In genomic region chr2:177314722-177315264, GRCh38 we compare ENCODE assay signal across 18 cellular contexts. TPM values are rescaled to one million over a fixed set of nuclear protein-coding genes. Genes with fewer than 3 reads are reported as not detected.
DNase-seq lines count a peak whose midpoint lies in the region; ATAC-seq, FAIRE-seq and TF ChIP-seq lines count a peak whose summit lies in the region.
"Had no signal": no experiment of that assay in that cellular context is flagged by ENCODE, and none has a peak within 500 bp of the region (broad histone marks: within the 10 kb centered on the region; RNA-seq: fewer than 3 reads in every experiment).

No MANE protein-coding gene starts in this region.

- FAIRE-seq in H1 (lab: Jason Lieb, UNC): no peak
- FAIRE-seq: D721Med had no signal

- H3K9me3 Mint-ChIP-seq in natural killer cell: no peaks in the 10 kb centered on the region
- H3K9me3 Mint-ChIP-seq: neural progenitor cell had no signal

- H3K27me3 ChIP-seq in GM23248 (replicated peaks; ENCODE audit: insufficient read depth) (no peaks in the 10 kb centered on the region), H1 (replicated peaks in 1 of 4; ENCODE audit: control insufficient read depth in 3 of 4, extremely low read depth in 1 of 4, insufficient read depth in 3 of 4, low read length in 3 of 4) (no peaks in the 10 kb centered on the region), hepatocyte (no peaks in the 10 kb centered on the region)
- H3K27me3 ChIP-seq: neural progenitor cell, Peyer's patch had no signal

- no peak overlapping the region for H3K4me3 Mint-ChIP-seq in natural killer cell
- H3K4me3 Mint-ChIP-seq: activated CD8-positive, alpha-beta T cell treated with anti-CD3 and anti-CD28 coated beads for 36 hours; neural progenitor cell had no signal

- TF ChIP-seq CTCF in H1 (IDR thresholded peaks at IDR 0.05; ENCODE audit: control extremely low read depth in 1 of 3, insufficient read depth in 1 of 3, low read depth in 1 of 3, low read length in 3 of 3) (no peak), natural killer cell (IDR thresholded peaks at IDR 0.05) (no peak), hepatocyte (IDR thresholded peaks at IDR 0.05; ENCODE audit: poor library complexity) (no peak)

- H3K36me3 ChIP-seq in GM23248 (ENCODE audit: low read depth) (no peaks in the 10 kb centered on the region), H1 (ENCODE audit: control insufficient read depth in 2 of 4, insufficient read depth in 4 of 4, low read length in 3 of 4) (no peaks in the 10 kb centered on the region), hepatocyte (replicated peaks; ENCODE audit: insufficient read depth, low read depth) (no peaks in the 10 kb centered on the region)
- H3K36me3 ChIP-seq: neural progenitor cell, Peyer's patch had no signal

- H2BK15ac ChIP-seq in H1 (ENCODE audit: low read length): no peak overlapping the region

- WGBS in GM23248 (ENCODE audit: low coverage in 1 of 2, low lambda C conversion rate in 2 of 2, missing lambda C conversion rate in 2 of 2), 2 experiments: 94 to 100% methylated on average over 1 of the region's 1 CpG
- 68% methylated on average over 1 of the region's 1 CpG; no CpG with 5 or more reads in 1 of the 2 experiments for WGBS in H1 (ENCODE audit: extremely low coverage in 1 of 2, insufficient coverage in 1 of 2, insufficient read length in 1 of 2, insufficient replicate concordance in 2 of 2, low coverage in 1 of 2, low lambda C conversion rate in 2 of 2, missing lambda C conversion rate in 1 of 2), 2 experiments
- 100% methylated on average over 1 of the region's 1 CpG for whole genome bisulfite sequencing in hepatocyte (ENCODE audit: low lambda C conversion rate, missing lambda C conversion rate)

- no peaks in the 10 kb centered on the region for H3K79me1 ChIP-seq in H1 (ENCODE audit: low read depth, low read length)

- peak overlapping the region; percentile 47; the same call in 1 of the 2 replicates for H3K27ac ChIP-seq in GM23248
- H3K27ac ChIP-seq in H1 (ENCODE audit: low read depth, low read length): no peak overlapping the region
- H3K27ac ChIP-seq in hepatocyte: no peak overlapping the region
- H3K27ac ChIP-seq: HL-60, neural progenitor cell had no signal

- no peak for TF ChIP-seq POLR2A in H1 (IDR thresholded peaks at IDR 0.05; ENCODE audit: control extremely low read depth in 1 of 2, low read depth in 2 of 2, low read length in 2 of 2)

- H3K79me2 ChIP-seq in GM23248 (ENCODE audit: insufficient read depth) (no peaks in the 10 kb centered on the region), H1 (ENCODE audit: control insufficient read depth in 1 of 2, insufficient read depth in 2 of 2, low read length in 2 of 2) (no peaks in the 10 kb centered on the region), hepatocyte (no peaks in the 10 kb centered on the region)

- intact Hi-C loops in sciatic nerve (cut with DNase I): no loop called here
- intact Hi-C loops in natural killer cell (cut with micrococcal nuclease): no loop called here

- no peak overlapping the region for H2BK20ac ChIP-seq in H1 (ENCODE audit: low read length)

- in situ Hi-C loops in GM23248 (cut with MboI): no loop called here

- ATAC-seq in sciatic nerve: peak; percentile 30
- ATAC-seq in GM19324 (IDR thresholded peaks at IDR 0.05; ENCODE audit: low FRiP score, unreplicated experiment): no peak
- ATAC-seq in natural killer cell: no peak
- ATAC-seq: activated CD8-positive, alpha-beta T cell treated with anti-CD3 and anti-CD28 coated beads for 36 hours had no signal

- CTCF ChIA-PET in H1 (lab: Charles Lee; ENCODE audit: partially characterized antibody): interaction anchor here (0.8 to 2.8 kb wide), 10 partner anchors 9 to 482 kb away, joined by 3 to 17 read pairs (median 4); partner anchors contain the start of gene NFE2L2

- H3K4me1 ChIP-seq in GM23248 (ENCODE audit: insufficient read depth): peaks cover 17% of the 10 kb centered on the region
- peaks cover 0 to 5% (median 2%) of the 10 kb centered on the region in 4 experiments; a peak in 3 of 7 replicates for H3K4me1 ChIP-seq in H1 (replicated peaks in 1 of 4; ENCODE audit: control insufficient read depth in 3 of 4, insufficient read depth in 4 of 4, low read length in 3 of 4)
- H3K4me1 ChIP-seq in hepatocyte (ENCODE audit: insufficient read depth): no peaks in the 10 kb centered on the region

- no peak overlapping the region for H2AK5ac ChIP-seq in H1 (ENCODE audit: low read depth, low read length)

- H3K9me3 ChIP-seq in GM23248 (ENCODE audit: low read depth) (no peaks in the 10 kb centered on the region), H1 (ENCODE audit: insufficient read depth in 2 of 2, low read depth in 1 of 2, low read length in 1 of 2) (no peaks in the 10 kb centered on the region), hepatocyte (ENCODE audit: low read depth) (no peaks in the 10 kb centered on the region)
- H3K9me3 ChIP-seq: Peyer's patch had no signal

- no peak overlapping the region for H2BK5ac ChIP-seq in H1 (ENCODE audit: low read depth, low read length)

- no peak overlapping the region for H3K56ac ChIP-seq in H1 (replicated peaks; ENCODE audit: insufficient read length, low read depth, low read length)

- no peaks in the 10 kb centered on the region for H3K36me3 Mint-ChIP-seq in natural killer cell
- H3K36me3 Mint-ChIP-seq: neural progenitor cell had no signal

- no peak for TF ChIP-seq RAD21 in H1 (IDR thresholded peaks at IDR 0.05 in 1 of 2, conservative IDR thresholded peaks at IDR 0.05 in 1 of 2; ENCODE audit: low read depth in 2 of 2, low read length in 2 of 2)

- H3K18ac ChIP-seq in H1 (ENCODE audit: extremely low read depth, low read length): no peak overlapping the region

- H3K23me2 ChIP-seq in H1 (ENCODE audit: low read depth, low read length): no peaks in the 10 kb centered on the region

- H3K27ac Mint-ChIP-seq in natural killer cell: no peak overlapping the region
- H3K27ac Mint-ChIP-seq: activated CD8-positive, alpha-beta T cell treated with anti-CD3 and anti-CD28 coated beads for 36 hours; neural progenitor cell had no signal

- TF ChIP-seq EP300 in H1 (IDR thresholded peaks at IDR 0.05; ENCODE audit: borderline replicate concordance in 1 of 2, low read depth in 2 of 2, low read length in 2 of 2): no peak

- no peak for DNase-seq in GM23248
- peak; percentile 70 for DNase-seq in NCI-H146 treated with DMSO at 0.1 percent for 48 hours (lab: John Stamatoyannopoulos, UW; ENCODE audit: unreplicated experiment)
- DNase-seq in H1 (ENCODE audit: low read depth in 1 of 2, low spot score in 2 of 2): no peak
- DNase-seq in sciatic nerve (ENCODE audit: low spot score): no peak
- no peak for DNase-seq in natural killer cell
- DNase-seq in hepatocyte (ENCODE audit: low spot score): no peak
- no peak for DNase-seq in anterior cingulate cortex (lab: John Stamatoyannopoulos, UW)
- DNase-seq: activated CD8-positive, alpha-beta T cell treated with anti-CD3 and anti-CD28 coated beads for 36 hours; AML-193; GF-D8; NCI-H82; Peyer's patch; stimulated activated CD4-positive, alpha-beta T cell treated with anti-CD3 and anti-CD28 coated beads, Interleukin-2, amount 100 ng/mL, for 48 hours; stimulated activated CD8-positive, alpha-beta memory T cell treated with anti-CD3 and anti-CD28 coated beads, Interleukin-4, amount 100 ng/mL, for 48 hours had no signal

- H3K4me3 ChIP-seq in GM23248 (no peak overlapping the region), H1 (ENCODE audit: extremely low read depth in 1 of 4, insufficient read depth in 2 of 4, low read depth in 3 of 4, low read length in 4 of 4) (no peak overlapping the region), hepatocyte (no peak overlapping the region)
- H3K4me3 ChIP-seq: neural progenitor cell, Peyer's patch had no signal

- H3K4me1 Mint-ChIP-seq in natural killer cell: peaks cover 0 to 2% of the 10 kb centered on the region in 2 donors
- H3K4me1 Mint-ChIP-seq: neural progenitor cell had no signal

- no peaks in the 10 kb centered on the region for H4K20me1 ChIP-seq in GM23248 (ENCODE audit: insufficient read depth)
- H4K20me1 ChIP-seq in H1 (replicated peaks in 1 of 2; ENCODE audit: control insufficient read depth in 1 of 2, insufficient read depth in 2 of 2, low read length in 2 of 2): no peaks in the 10 kb centered on the region
- H4K20me1 ChIP-seq in hepatocyte (ENCODE audit: insufficient read depth, poor library complexity, severe bottlenecking): no peaks in the 10 kb centered on the region

- H3K4me2 ChIP-seq in GM23248 (ENCODE audit: unreplicated experiment): no peak overlapping the region
- peak overlapping the region in 1 of 2 experiments; percentile 36; a peak in 1 of 4 replicates for H3K4me2 ChIP-seq in H1 (ENCODE audit: insufficient read depth in 1 of 2, low read depth in 2 of 2, low read length in 2 of 2)
- H3K4me2 ChIP-seq in hepatocyte: no peak overlapping the region
- H3K4me2 ChIP-seq: neural progenitor cell had no signal

- H3K27me3 Mint-ChIP-seq in natural killer cell (ENCODE audit: low read depth in 2 of 2): peaks cover 0 to 2% of the 10 kb centered on the region in 2 donors
- H3K27me3 Mint-ChIP-seq: activated CD8-positive, alpha-beta T cell treated with anti-CD3 and anti-CD28 coated beads for 36 hours had no signal

- H2BK12ac ChIP-seq in H1 (ENCODE audit: low read depth, low read length): no peak overlapping the region; the same call in 1 of the 2 replicates

- no peak overlapping the region for H3K9ac ChIP-seq in GM23248
- no peak overlapping the region for H3K9ac ChIP-seq in H1 (replicated peaks in 1 of 4; ENCODE audit: extremely low read depth in 1 of 4, low read depth in 3 of 4, low read length in 3 of 4)
- H3K9ac ChIP-seq: neural progenitor cell had no signal

- H3K14ac ChIP-seq in H1 (ENCODE audit: insufficient read length): no peak overlapping the region

- H4K5ac ChIP-seq in H1 (ENCODE audit: insufficient read length, low read depth, low read length): no peak overlapping the region

- H2AFZ ChIP-seq in GM23248: no peak overlapping the region
- no peak overlapping the region for H2AFZ ChIP-seq in H1 (ENCODE audit: low read length)
- H2AFZ ChIP-seq in hepatocyte: no peak overlapping the region
- H2AFZ ChIP-seq: neural progenitor cell had no signal

- POLR2A ChIA-PET in H1 (lab: Charles Lee; ENCODE audit: partially characterized antibody): interaction anchor here (0.9 to 3.9 kb wide), 4 partner anchors 18 to 93 kb away, joined by 3 to 16 read pairs (median 4); partner anchors contain the start of gene NFE2L2

- H3K4ac ChIP-seq in H1 (replicated peaks; ENCODE audit: insufficient read length, low read depth, low read length): no peak overlapping the region

- no peak overlapping the region for H2BK120ac ChIP-seq in H1 (replicated peaks; ENCODE audit: low read depth, low read length)

- no peak overlapping the region for H4K8ac ChIP-seq in H1 (ENCODE audit: extremely low read depth, insufficient read depth, low read length)

- H3K23ac ChIP-seq in H1 (ENCODE audit: insufficient read length): no peak overlapping the region

- H3F3A ChIP-seq in GM23248 (ENCODE audit: insufficient read depth): peaks cover 13% of the 10 kb centered on the region; the same call in 1 of the 2 replicates

- H4K91ac ChIP-seq in H1 (replicated peaks; ENCODE audit: insufficient read length, low read length): no peak overlapping the region

- peaks cover 4% of the 10 kb centered on the region; the same call in 1 of the 2 replicates for H3K9me2 ChIP-seq in GM23248 (ENCODE audit: insufficient read depth)
- H3K9me2 ChIP-seq in hepatocyte (replicated peaks; ENCODE audit: insufficient read depth): no peaks in the 10 kb centered on the region

RNA-seq across cellular contexts. Expression of gene NFE2L2, which starts 50.3 kb away (rescaled TPM):
- 62.0 and 77.4 TPM in 2 replicates for total RNA-seq in GM23248 (2014; rRNA removed; shearing (Covaris generic))
- 116 and 123 TPM in 2 replicates for polyA plus RNA-seq in GM23248 (2016; fragmentation: Nextera tagmentation; extraction: Ambion mirVana)
- 32.3 and 33.2 TPM in 2 replicates for total RNA-seq in H1 (2021; fragmentation: NEBNext Ultra II Directional; extraction: Animal tissue kit (Norgen Biotek cat#: 25700))
- polyA plus RNA-seq in H1 (2011; rRNA removed): 13.8 and 34.5 TPM in 2 replicates
- polyA plus RNA-seq in H1 (2011; cell fraction: cytosol; rRNA removed): 22.2 TPM
- 18.7 TPM for polyA plus RNA-seq in H1 (2011; cell fraction: nucleus; rRNA removed)
- polyA plus RNA-seq in H1 (2012, experiment 1 of 2): 21.1 to 33.8 TPM (median 23.9 TPM) in 4 replicates
- 2.6 TPM for polyA plus RNA-seq in H1 (2012, experiment 2 of 2)
- 25.6 TPM for polyA plus RNA-seq in H1 (2013, experiment 1 of 2)
- polyA plus RNA-seq in H1 (2013, experiment 2 of 2): 24.8 TPM
- 60.9 and 61.4 TPM in 2 replicates for polyA minus RNA-seq in H1 (2011; rRNA and poly(A)+ RNA removed)
- polyA minus RNA-seq in H1 (2011; cell fraction: cytosol; rRNA and poly(A)+ RNA removed): 23.4 TPM
- 36.7 TPM for polyA minus RNA-seq in H1 (2011; cell fraction: nucleus; rRNA and poly(A)+ RNA removed)
- 149 TPM for total RNA-seq in sciatic nerve
- 10 to 100 TPM; 76.0 to 99.8 (median 84.6) TPM for total RNA-seq in natural killer cell
- total RNA-seq in hepatocyte: 88.3 and 112 TPM in 2 replicates
- polyA plus RNA-seq in hepatocyte: 87.3 and 90.2 TPM in 2 replicates
